35 cellular contexts compared by ENCODE assay signal in genomic region chr13:61950828-61951227, GRCh38.
"Had no signal": no experiment of that assay in that cellular context is flagged by ENCODE, and none has a peak within 500 bp of the region (broad histone marks: within the 10 kb centered on the region; RNA-seq: fewer than 3 reads in every experiment).

No MANE protein-coding gene starts in this region.

- H3K36me3 ChIP-seq: MG63 had no signal

- H3K27me3 ChIP-seq: MG63 had no signal

- H3K4me3 ChIP-seq: MG63 had no signal

- DNase-seq: Karpas-422, Kasumi-1, MG63, MM.1S, MV-4-11, NCI-H1048, NCI-H1092, NCI-H1092 treated with DMSO at 0.1 percent for 48 hours, NCI-H1105, NCI-H1105 treated with DMSO at 0.1 percent for 48 hours, NCI-H1417, NCI-H1417 treated with DMSO at 0.1 percent for 48 hours, NCI-H1436, NCI-H1436 treated with DMSO at 0.1 percent for 48 hours, NCI-H146, NCI-H1694, NCI-H1694 treated with DMSO at 0.1 percent for 48 hours, NCI-H187, NCI-H187 treated with DMSO at 0.1 percent for 48 hours, NCI-H1930, NCI-H2029, NCI-H2029 treated with DMSO at 0.1 percent for 48 hours, NCI-H2081, NCI-H2081 treated with DMSO at 0.1 percent for 48 hours, NCI-H2107, NCI-H2171, NCI-H2171 treated with DMSO at 0.1 percent for 48 hours, NCI-H2227 treated with DMSO at 0.1 percent for 48 hours, NCI-H226, NCI-H345, NCI-H446, NCI-H446 treated with DMSO at 0.1 percent for 48 hours, NCI-H510A, NCI-H510A treated with DMSO at 0.1 percent for 48 hours, NCI-H524 had no signal

- H3K9me3 ChIP-seq: MG63 had no signal
